ENCODE assay signal across 8 cellular contexts in genomic region chr5:127492854-127493738, GRCh38. TPM values are rescaled to one million over a fixed set of nuclear protein-coding genes. Genes with fewer than 3 reads are reported as not detected.
A peak's percentile ranks its signal among the peaks of the same experiment; 100 is the strongest.
DNase-seq lines count a peak whose midpoint lies in the region; ATAC-seq, FAIRE-seq and TF ChIP-seq lines count a peak whose summit lies in the region.

No MANE protein-coding gene starts in this region.

- H3K4me3 ChIP-seq in cardiac muscle cell, result no peak overlapping the region
- no peak overlapping the region for H3K4me3 ChIP-seq in endodermal cell (ENCODE audit: low read length)
- no peak overlapping the region for H3K4me3 ChIP-seq in neural cell (ENCODE audit: low read length)

- 83% methylated on average over 3 of the region's 3 CpGs; no CpG with 5 or more reads in 1 of the 2 experiments for WGBS in endodermal cell (ENCODE audit: insufficient coverage in 1 of 2, insufficient read length in 1 of 2), 2 experiments

- ATAC-seq in left ventricle myocardium superior (no peak), GM21786 (IDR thresholded peaks at IDR 0.05; ENCODE audit: unreplicated experiment) (peak; percentile 76), HG02840 (IDR thresholded peaks at IDR 0.05; ENCODE audit: low FRiP score, unreplicated experiment) (no peak)

- no peak overlapping the region for H3K27ac Mint-ChIP-seq in endodermal cell

- H3K27me3 ChIP-seq in cardiac muscle cell (peaks cover 3% of the 10 kb centered on the region), endodermal cell (ENCODE audit: control insufficient read depth, insufficient read depth, low read length, poor library complexity, severe bottlenecking) (peaks cover 15% of the 10 kb centered on the region), neural cell (ENCODE audit: insufficient read depth, low read depth, low read length) (no peaks in the 10 kb centered on the region)

- no peak for TF ChIP-seq EP300 in neural cell (conservative IDR thresholded peaks at IDR 0.05; ENCODE audit: poor library complexity, severe bottlenecking)

- H3F3A ChIP-seq in neural cell (ENCODE audit: insufficient read depth, low read length, poor library complexity, severe bottlenecking), result no peaks in the 10 kb centered on the region

- peak; percentile 81 for FAIRE-seq in RCC 7860 (lab: Jason Lieb, UNC)

- no peaks in the 10 kb centered on the region for H3K9me3 ChIP-seq in cardiac muscle cell (ENCODE audit: low read depth)
- peaks cover 15% of the 10 kb centered on the region for H3K9me3 ChIP-seq in endodermal cell (ENCODE audit: control insufficient read depth, low read length)
- no peaks in the 10 kb centered on the region for H3K9me3 ChIP-seq in neural cell (ENCODE audit: low read length)

- peaks cover 12% of the 10 kb centered on the region for H3K9me3 Mint-ChIP-seq in endodermal cell

- H3K27me3 Mint-ChIP-seq in endodermal cell (ENCODE audit: insufficient read depth), result peaks cover 6% of the 10 kb centered on the region

- no peak overlapping the region for H3K4me3 Mint-ChIP-seq in endodermal cell

- no peak overlapping the region for H2AFZ ChIP-seq in neural cell (ENCODE audit: low read depth, low read length)

- H3K4me1 Mint-ChIP-seq in endodermal cell, result no peaks in the 10 kb centered on the region

- H3K36me3 ChIP-seq in cardiac muscle cell (no peaks in the 10 kb centered on the region), endodermal cell (ENCODE audit: control insufficient read depth, insufficient read depth, low read length) (no peaks in the 10 kb centered on the region), neural cell (ENCODE audit: insufficient read depth, low read length) (no peaks in the 10 kb centered on the region)

- H3K4me1 ChIP-seq in cardiac muscle cell (ENCODE audit: low read depth) (no peaks in the 10 kb centered on the region), endodermal cell (ENCODE audit: control insufficient read depth, insufficient read depth, low read length) (no peaks in the 10 kb centered on the region)

- peak; percentile 89 for TF ChIP-seq RAD21 in neural cell (conservative IDR thresholded peaks at IDR 0.05)

- H3K9ac ChIP-seq in endodermal cell (ENCODE audit: extremely low read depth, low read length, poor library complexity, severe bottlenecking) (no peak overlapping the region), neural cell (ENCODE audit: low read length) (no peak overlapping the region)

- H3K36me3 Mint-ChIP-seq in endodermal cell (ENCODE audit: low read depth), result no peaks in the 10 kb centered on the region

- H4K20me1 ChIP-seq in neural cell (ENCODE audit: insufficient read depth), result no peaks in the 10 kb centered on the region

- H3K9me2 ChIP-seq in neural cell (ENCODE audit: insufficient read depth, low read length), result no peaks in the 10 kb centered on the region

- H3K79me2 ChIP-seq in neural cell (replicated peaks; ENCODE audit: insufficient read depth, low read length), result no peaks in the 10 kb centered on the region

- intact Hi-C loops in left ventricle myocardium superior (cut with micrococcal nuclease), result loop anchor here (5.0 kb wide), 1 partner anchor 206 kb away; no protein-coding TSS in a partner anchor

- DNase-seq in cardiac muscle cell (ENCODE audit: low read depth in 1 of 2, low spot score in 1 of 2), result peak; percentile 59 to 62
- DNase-seq in left ventricle myocardium superior, result no peak
- peak; percentile 82 for DNase-seq in KBM-7
- DNase-seq in RCC 7860 (ENCODE audit: low spot score), result peak; percentile 60
- DNase-seq in endodermal cell, result no peak

- in situ Hi-C loops in KBM-7 (cut with MboI; ENCODE audit: low pct_unique_long_range_greater_than_20kb, low sequenced_read_pairs), result no loop called here

- TF ChIP-seq CTCF in cardiac muscle cell (IDR thresholded peaks at IDR 0.05; ENCODE audit: low read depth, low read length), result peak; percentile 81
- TF ChIP-seq CTCF in endodermal cell (conservative IDR thresholded peaks at IDR 0.05), result peak; percentile 98
- TF ChIP-seq CTCF in neural cell (IDR thresholded peaks at IDR 0.05; ENCODE audit: poor library complexity, severe bottlenecking), result peak; percentile 99

- no peak overlapping the region for H3K4me2 ChIP-seq in neural cell (ENCODE audit: low read length)

- H3K27ac ChIP-seq in cardiac muscle cell (no peak overlapping the region), endodermal cell (ENCODE audit: low read depth, low read length) (no peak overlapping the region), neural cell (ENCODE audit: low read length) (no peak overlapping the region)

TF ChIP-seq in neural cell, 6 proteins besides CTCF, POLR2A, EP300 and RAD21:
- TF ChIP-seq REST (IDR thresholded peaks at IDR 0.05; ENCODE audit: borderline replicate concordance), result no peak
- TF ChIP-seq SMC3 (conservative IDR thresholded peaks at IDR 0.05; ENCODE audit: poor library complexity), result peak; percentile 94

RNA-seq across cellular contexts. Expression of gene PRRC1, which starts 24.3 kb away (rescaled TPM):
- total RNA-seq in cardiac muscle cell (31.9 and 36.2 TPM in 2 replicates), left ventricle myocardium superior (22.2 TPM), endodermal cell (10 to 100 TPM; 61.7 to 90.3 TPM)
- polyA plus RNA-seq in cardiac muscle cell (32.6 and 33.9 TPM in 2 replicates), neural cell (32.8 and 36.3 TPM in 2 replicates)
- 45.5 TPM for polyA plus RNA-seq in endodermal cell (2013, experiment 1 of 2)
- 46.4 TPM for polyA plus RNA-seq in endodermal cell (2013, experiment 2 of 2)
- 73.3 and 86.8 TPM in 2 replicates for polyA minus RNA-seq in neural cell

Comparison
In these comparisons a context has a peak if more than half of its experiments do, and no peak if none do; other contexts are left out.
1. DNase-seq: peak in cardiac muscle cell (2 of 2), KBM-7 (single experiment) and RCC 7860 (single experiment); none in left ventricle myocardium superior (single experiment) and endodermal cell (single experiment).
2. Peak in every context shown above with its lines, with median percentiles within 50 percentile points of each other: CTCF ChIP-seq.